ENCODE assay signal across 10 cellular contexts in the genomic region with DNA sequence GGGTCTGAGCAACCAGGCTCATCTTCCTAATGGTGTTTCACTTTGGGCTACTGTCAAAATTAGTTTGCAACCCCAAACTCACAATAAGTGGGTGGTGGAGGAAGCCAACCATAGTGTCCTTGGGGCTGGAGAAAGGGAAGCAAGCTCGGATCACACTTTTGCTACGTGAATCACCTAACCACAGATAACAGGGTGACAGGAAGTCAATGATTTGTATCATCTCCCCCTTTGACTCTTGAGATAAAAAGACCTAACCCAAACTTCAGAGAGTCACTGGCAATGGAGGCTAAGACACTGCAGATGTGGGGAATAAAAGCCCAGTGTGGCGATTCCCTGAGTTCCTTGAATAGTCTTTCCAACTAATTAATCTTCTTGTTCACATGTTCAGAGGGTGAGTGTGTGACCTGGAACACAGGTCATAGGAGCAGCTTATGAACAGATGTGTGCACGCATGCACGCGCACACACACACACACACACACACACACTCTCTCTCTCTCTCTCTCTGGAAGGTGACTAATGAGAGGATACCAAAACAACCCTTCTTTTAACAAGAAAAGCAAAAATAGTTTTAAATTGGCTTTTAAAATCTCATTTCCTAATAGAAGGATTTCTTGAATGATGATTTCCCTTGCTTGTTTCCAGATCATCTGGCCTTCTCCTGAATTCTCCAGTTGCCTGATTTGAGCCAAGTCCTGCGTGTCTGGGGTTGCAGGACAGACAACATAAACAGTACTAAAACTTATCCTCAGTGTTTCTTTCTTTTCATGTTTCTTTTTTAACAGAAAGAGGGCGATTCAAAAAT. TPM values are rescaled to one million over a fixed set of nuclear protein-coding genes. Genes with fewer than 3 reads are reported as not detected.
DNase-seq lines count a peak whose midpoint lies in the region; ATAC-seq, FAIRE-seq and TF ChIP-seq lines count a peak whose summit lies in the region.
"Had no signal": no experiment of that assay in that cellular context is flagged by ENCODE, and none has a peak within 500 bp of the region (broad histone marks: within the 10 kb centered on the region; RNA-seq: fewer than 3 reads in every experiment).

No MANE protein-coding gene starts in this region.

- CTCF ChIA-PET in SK-N-SH (lab: Yijun Ruan, JAX), result no interaction called here
- CTCF ChIA-PET in activated CD4-positive, alpha-beta T cell treated with anti-CD3 and anti-CD28 coated beads, Interleukin-2, amount 10 ng/mL, durations not matched to agents 7 days and 5 days (lab: Charles Lee), result interaction anchor here (1.0 kb wide), 1 partner anchor 178 kb away, joined by 3 read pairs; no protein-coding TSS in a partner anchor

- H3K9me3 Mint-ChIP-seq in activated CD4-positive, alpha-beta T cell treated with anti-CD3 and anti-CD28 coated beads, Interleukin-2, amount 10 ng/mL, durations not matched to agents 7 days and 5 days, result no peaks in the 10 kb centered on the region

- H2AFZ ChIP-seq in SK-N-SH (ENCODE audit: low read depth), result no peak overlapping the region

- H3K9me2 ChIP-seq in SK-N-SH, result no peaks in the 10 kb centered on the region

- no peak for TF ChIP-seq RAD21 in SK-N-SH (IDR thresholded peaks at IDR 0.05; ENCODE audit: low read length)

- peak overlapping the region in 1 of 2 experiments; percentile 56; a peak in 1 of 4 replicates for H3K27ac ChIP-seq in SK-N-SH (ENCODE audit: low read depth in 2 of 2, low read length in 1 of 2)

- no peak overlapping the region for H3K4me3 ChIP-seq in SK-N-SH (ENCODE audit: low read depth in 2 of 2, low read length in 1 of 2)
- H3K4me3 ChIP-seq in foreskin fibroblast (ENCODE audit: low read depth in 1 of 2, low read length in 2 of 2), result no peak overlapping the region

- H3K27me3 ChIP-seq in SK-N-SH (ENCODE audit: insufficient read depth), result no peaks in the 10 kb centered on the region

- DNase-seq in SK-N-SH (no peak), foreskin fibroblast (peak; percentile 70 to 71), ecto neural progenitor cell (ENCODE audit: low spot score) (no peak), D721Med (ENCODE audit: insufficient read length, low spot score) (no peak)
- DNase-seq in activated CD4-positive, alpha-beta T cell treated with anti-CD3 and anti-CD28 coated beads, Interleukin-2, amount 10 ng/mL, durations not matched to agents 7 days and 5 days, result peak; percentile 30
- no peak for DNase-seq in stimulated activated naive CD8-positive, alpha-beta T cell treated with anti-CD3 and anti-CD28 coated beads, Interleukin-15, Interleukin-2, amounts not matched to agents 100 U/mL and 50 U/mL, for 24 hours

- peaks cover 21 to 28% of the 10 kb centered on the region in 2 experiments; a peak in 3 of 4 replicates for H3K4me1 ChIP-seq in SK-N-SH (ENCODE audit: control insufficient read depth in 1 of 2, insufficient read depth in 2 of 2, low read depth in 1 of 2, low read length in 1 of 2)

- H3K9ac ChIP-seq in SK-N-SH, result no peak overlapping the region

- H3K27ac Mint-ChIP-seq in activated CD4-positive, alpha-beta T cell treated with anti-CD3 and anti-CD28 coated beads, Interleukin-2, amount 10 ng/mL, durations not matched to agents 7 days and 5 days, result peak overlapping the region; percentile 68

- H3F3A ChIP-seq in SK-N-SH (replicated peaks; ENCODE audit: insufficient read depth), result no peaks in the 10 kb centered on the region

- H4K20me1 ChIP-seq in SK-N-SH (ENCODE audit: insufficient read depth), result no peaks in the 10 kb centered on the region

- TF ChIP-seq CTCF in SK-N-SH (IDR thresholded peaks at IDR 0.05) (no peak), foreskin fibroblast (IDR thresholded peaks at IDR 0.05; ENCODE audit: low read depth, low read length) (no peak), D721Med (IDR thresholded peaks at IDR 0.05; ENCODE audit: insufficient read depth, missing control alignments) (no peak)

- no peaks in the 10 kb centered on the region for H3K27me3 Mint-ChIP-seq in activated CD4-positive, alpha-beta T cell treated with anti-CD3 and anti-CD28 coated beads, Interleukin-2, amount 10 ng/mL, durations not matched to agents 7 days and 5 days

- peaks cover 94% of the 10 kb centered on the region for H3K4me1 Mint-ChIP-seq in activated CD4-positive, alpha-beta T cell treated with anti-CD3 and anti-CD28 coated beads, Interleukin-2, amount 10 ng/mL, durations not matched to agents 7 days and 5 days

- 79% methylated on average over 8 of the region's 8 CpGs for WGBS in SK-N-SH (ENCODE audit: low lambda C conversion rate)

- H3K4me2 ChIP-seq in SK-N-SH, result peak overlapping the region; percentile 20; the same call in 1 of the 2 replicates

- peaks cover 28% of the 10 kb centered on the region for H3K36me3 Mint-ChIP-seq in activated CD4-positive, alpha-beta T cell treated with anti-CD3 and anti-CD28 coated beads, Interleukin-2, amount 10 ng/mL, durations not matched to agents 7 days and 5 days (ENCODE audit: low read depth)

- ATAC-seq in SK-N-SH treated with all-trans-retinoic acid at 6 μM for 48 hours (no peak; the same call in 2 of the 3 replicates), GM21381 (IDR thresholded peaks at IDR 0.05; ENCODE audit: unreplicated experiment) (no peak)
- ATAC-seq in stimulated activated naive CD8-positive, alpha-beta T cell treated with anti-CD3 and anti-CD28 coated beads, Interleukin-15, Interleukin-2, amounts not matched to agents 100 U/mL and 50 U/mL, for 24 hours, result peak; percentile 77

- no peak for TF ChIP-seq EP300 in SK-N-SH (IDR thresholded peaks at IDR 0.05; ENCODE audit: borderline replicate concordance in 1 of 2, low read depth in 1 of 2, low read length in 1 of 2)

- H3K36me3 ChIP-seq in SK-N-SH (replicated peaks in 1 of 2; ENCODE audit: control insufficient read depth in 1 of 2, insufficient read depth in 2 of 2, low read length in 1 of 2), result no peaks in the 10 kb centered on the region

- H3K9me3 ChIP-seq in SK-N-SH, result no peaks in the 10 kb centered on the region

- no peak for FAIRE-seq in D721Med (lab: Jason Lieb, UNC)
- FAIRE-seq: A204.1, endometrium had no signal

- POLR2A ChIA-PET in SK-N-SH (lab: Yijun Ruan, JAX), result no interaction called here
- POLR2A ChIA-PET in activated CD4-positive, alpha-beta T cell treated with anti-CD3 and anti-CD28 coated beads, Interleukin-2, amount 10 ng/mL, durations not matched to agents 7 days and 5 days (lab: Charles Lee), result no interaction called here

- H3K79me2 ChIP-seq in SK-N-SH (ENCODE audit: insufficient read depth), result no peaks in the 10 kb centered on the region

- H3K4me3 Mint-ChIP-seq in activated CD4-positive, alpha-beta T cell treated with anti-CD3 and anti-CD28 coated beads, Interleukin-2, amount 10 ng/mL, durations not matched to agents 7 days and 5 days, result peak overlapping the region; percentile 7

TF ChIP-seq in SK-N-SH, 30 proteins besides CTCF, POLR2A, EP300 and RAD21:
- no peak for TF ChIP-seq RCOR1 (IDR thresholded peaks at IDR 0.05; ENCODE audit: low read length)

TF ChIP-seq in SK-N-SH treated with all-trans-retinoic acid at 6 μM for 48 hours, 23 proteins besides CTCF, POLR2A, EP300 and RAD21 (continues in another document):
- TF ChIP-seq GLIS3 (CRISPR knock-in tag; IDR thresholded peaks at IDR 0.05) (no peak), CSDC2 (CRISPR knock-in tag; IDR thresholded peaks at IDR 0.05) (no peak), BACH2 (CRISPR knock-in tag; IDR thresholded peaks at IDR 0.05; ENCODE audit: borderline replicate concordance) (no peak), ESRRG (CRISPR knock-in tag; IDR thresholded peaks at IDR 0.05) (no peak), ZNF565 (CRISPR knock-in tag; conservative IDR thresholded peaks at IDR 0.05; ENCODE audit: low read depth) (no peak), ZFP3 (CRISPR knock-in tag; IDR thresholded peaks at IDR 0.05) (no peak)
- TF ChIP-seq, protein P1, sequence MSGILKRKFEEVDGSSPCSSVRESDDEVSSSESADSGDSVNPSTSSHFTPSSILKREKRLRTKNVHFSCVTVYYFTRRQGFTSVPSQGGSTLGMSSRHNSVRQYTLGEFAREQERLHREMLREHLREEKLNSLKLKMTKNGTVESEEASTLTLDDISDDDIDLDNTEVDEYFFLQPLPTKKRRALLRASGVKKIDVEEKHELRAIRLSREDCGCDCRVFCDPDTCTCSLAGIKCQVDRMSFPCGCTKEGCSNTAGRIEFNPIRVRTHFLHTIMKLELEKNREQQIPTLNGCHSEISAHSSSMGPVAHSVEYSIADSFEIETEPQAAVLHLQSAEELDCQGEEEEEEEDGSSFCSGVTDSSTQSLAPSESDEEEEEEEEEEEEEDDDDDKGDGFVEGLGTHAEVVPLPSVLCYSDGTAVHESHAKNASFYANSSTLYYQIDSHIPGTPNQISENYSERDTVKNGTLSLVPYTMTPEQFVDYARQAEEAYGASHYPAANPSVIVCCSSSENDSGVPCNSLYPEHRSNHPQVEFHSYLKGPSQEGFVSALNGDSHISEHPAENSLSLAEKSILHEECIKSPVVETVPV (CRISPR knock-in tag; IDR thresholded peaks at IDR 0.05), result no peak
- TF ChIP-seq, protein P2, sequence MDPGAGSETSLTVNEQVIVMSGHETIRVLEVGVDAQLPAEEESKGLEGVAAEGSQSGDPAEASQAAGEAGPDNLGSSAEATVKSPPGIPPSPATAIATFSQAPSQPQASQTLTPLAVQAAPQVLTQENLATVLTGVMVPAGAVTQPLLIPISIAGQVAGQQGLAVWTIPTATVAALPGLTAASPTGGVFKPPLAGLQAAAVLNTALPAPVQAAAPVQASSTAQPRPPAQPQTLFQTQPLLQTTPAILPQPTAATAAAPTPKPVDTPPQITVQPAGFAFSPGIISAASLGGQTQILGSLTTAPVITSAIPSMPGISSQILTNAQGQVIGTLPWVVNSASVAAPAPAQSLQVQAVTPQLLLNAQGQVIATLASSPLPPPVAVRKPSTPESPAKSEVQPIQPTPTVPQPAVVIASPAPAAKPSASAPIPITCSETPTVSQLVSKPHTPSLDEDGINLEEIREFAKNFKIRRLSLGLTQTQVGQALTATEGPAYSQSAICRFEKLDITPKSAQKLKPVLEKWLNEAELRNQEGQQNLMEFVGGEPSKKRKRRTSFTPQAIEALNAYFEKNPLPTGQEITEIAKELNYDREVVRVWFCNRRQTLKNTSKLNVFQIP (CRISPR knock-in tag; IDR thresholded peaks at IDR 0.05; ENCODE audit: borderline replicate concordance, low read depth), result no peak

RNA-seq across cellular contexts. Expression of gene DOCK9, which starts 21.2 kb away (rescaled TPM):
- polyA plus RNA-seq in SK-N-SH (2012; rRNA removed), result 16.6 and 17.9 TPM in 2 replicates
- 14.3 and 14.9 TPM in 2 replicates for polyA plus RNA-seq in SK-N-SH (2012; cell fraction: cytosol; rRNA removed)
- 18.5 and 22.2 TPM in 2 replicates for polyA plus RNA-seq in SK-N-SH (2012; cell fraction: nucleus; rRNA removed)
- total RNA-seq in activated CD4-positive, alpha-beta T cell treated with anti-CD3 and anti-CD28 coated beads, Interleukin-2, amount 10 ng/mL, durations not matched to agents 7 days and 5 days, result 100 to 1,000 TPM; 129 to 132 TPM

Comparison
In these comparisons a context has a peak if more than half of its experiments do, and no peak if none do; other contexts are left out.
1. DNase-seq: peak in activated CD4-positive, alpha-beta T cell treated with anti-CD3 and anti-CD28 coated beads, Interleukin-2, amount 10 ng/mL, durations not matched to agents 7 days and 5 days (single experiment) and foreskin fibroblast (2 of 2); none in SK-N-SH (single experiment), stimulated activated naive CD8-positive, alpha-beta T cell treated with anti-CD3 and anti-CD28 coated beads, Interleukin-15, Interleukin-2, amounts not matched to agents 100 U/mL and 50 U/mL, for 24 hours (single experiment), ecto neural progenitor cell (single experiment) and D721Med (single experiment).